Comparison of ENCODE assay signal across 12 cellular contexts in the genomic region with DNA sequence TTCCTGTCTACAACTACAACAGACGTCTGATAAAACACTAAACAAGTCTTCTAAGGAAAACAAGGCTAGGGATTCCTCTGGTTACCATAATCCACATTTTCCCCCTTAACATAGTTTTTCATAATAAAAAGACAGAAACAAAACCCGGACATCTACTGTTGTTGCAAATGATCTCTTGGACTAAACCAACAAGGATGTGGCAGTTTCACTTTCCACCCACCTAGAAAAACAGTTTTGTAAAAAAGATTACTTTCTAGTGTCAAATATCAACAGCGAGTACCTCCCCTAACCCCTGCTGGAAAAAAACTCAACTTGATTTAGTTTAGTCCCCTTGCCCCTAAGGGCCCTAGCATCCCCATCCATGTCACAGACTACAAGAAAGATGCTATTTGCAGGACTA. TPM values are rescaled to one million over a fixed set of nuclear protein-coding genes. Genes with fewer than 3 reads are reported as not detected.
DNase-seq lines count a peak whose midpoint lies in the region; FAIRE-seq and TF ChIP-seq lines count a peak whose summit lies in the region.
"Had no signal": no experiment of that assay in that cellular context is flagged by ENCODE, and none has a peak within 500 bp of the region (broad histone marks: within the 10 kb centered on the region; RNA-seq: fewer than 3 reads in every experiment).

No MANE protein-coding gene starts in this region.

- peak overlapping the region; percentile 75 for H3K4me3 Mint-ChIP-seq in activated CD4-positive, alpha-beta T cell treated with anti-CD3 and anti-CD28 coated beads, Interleukin-2, amount 10 ng/mL, durations not matched to agents 24 days and 14 days

- peak overlapping the region; percentile 92 for H3K27ac Mint-ChIP-seq in activated CD4-positive, alpha-beta T cell treated with anti-CD3 and anti-CD28 coated beads, Interleukin-2, amount 10 ng/mL, durations not matched to agents 24 days and 14 days

- WGBS in small intestine, 3 donors: 17 to 33% (median 26%) methylated on average over 3 of the region's 3 CpGs

- H3K9me3 Mint-ChIP-seq in activated CD4-positive, alpha-beta T cell treated with anti-CD3 and anti-CD28 coated beads, Interleukin-2, amount 10 ng/mL, durations not matched to agents 24 days and 14 days: no peaks in the 10 kb centered on the region

- peaks cover 82% of the 10 kb centered on the region for H3K36me3 ChIP-seq in SK-N-MC (ENCODE audit: insufficient read depth, low read length)
- peaks cover 31 to 35% of the 10 kb centered on the region in 2 experiments for H3K36me3 ChIP-seq in endothelial cell of umbilical vein (ENCODE audit: control insufficient read depth in 2 of 2, extremely low read depth in 1 of 2, insufficient read depth in 2 of 2, low read length in 2 of 2)
- peaks cover 23 to 28% of the 10 kb centered on the region in 2 donors for H3K36me3 ChIP-seq in small intestine (ENCODE audit: control insufficient read depth in 2 of 2, insufficient read depth in 2 of 2, low read length in 2 of 2)
- H3K36me3 ChIP-seq: ovary had no signal

- no peaks in the 10 kb centered on the region for H3K27me3 Mint-ChIP-seq in activated CD4-positive, alpha-beta T cell treated with anti-CD3 and anti-CD28 coated beads, Interleukin-2, amount 10 ng/mL, durations not matched to agents 24 days and 14 days

- no peaks in the 10 kb centered on the region for H3K27me3 ChIP-seq in endothelial cell of umbilical vein (ENCODE audit: control insufficient read depth in 2 of 2, insufficient read depth in 2 of 2, low read length in 2 of 2)
- H3K27me3 ChIP-seq in small intestine (ENCODE audit: control insufficient read depth in 2 of 2, insufficient read depth in 2 of 2, low read length in 2 of 2): no peaks in the 10 kb centered on the region
- H3K27me3 ChIP-seq: esophagus muscularis mucosa, ovary had no signal

- TSS peak; percentile 21 for BruUV-seq in endothelial cell of umbilical vein (replicated peaks; lab: Mats Ljungman, UMichigan)

- no peak overlapping the region for H3K4me3 ChIP-seq in SK-N-MC
- no peak overlapping the region for H3K4me3 ChIP-seq in endothelial cell of umbilical vein (replicated peaks in 1 of 3; ENCODE audit: insufficient read depth in 1 of 3, low read depth in 1 of 3, low read length in 3 of 3)
- H3K4me3 ChIP-seq in small intestine (ENCODE audit: low read depth in 1 of 2, low read length in 2 of 2): no peak overlapping the region
- H3K4me3 ChIP-seq: esophagus muscularis mucosa, ovary had no signal

- no peaks in the 10 kb centered on the region for H4K20me1 ChIP-seq in endothelial cell of umbilical vein (replicated peaks; ENCODE audit: control insufficient read depth, extremely low read depth, insufficient read depth, low read length)

- CTCF ChIA-PET in endothelial cell of umbilical vein (lab: Charles Lee) (interaction anchor here (0.7 to 1.2 kb wide), 2 partner anchors 11 to 288 kb away, joined by 3 read pairs; no protein-coding TSS in a partner anchor), GM10248 (lab: Yijun Ruan, JAX) (interaction anchor here (1.0 to 2.8 kb wide), 2 partner anchors 11 to 19 kb away, joined by 3 to 10 read pairs; no protein-coding TSS in a partner anchor)

- H3K9me3 ChIP-seq in SK-N-MC (ENCODE audit: low read depth, low read length): no peaks in the 10 kb centered on the region
- H3K9me3 ChIP-seq in endothelial cell of umbilical vein (replicated peaks; ENCODE audit: control insufficient read depth, insufficient read depth, low read length): no peaks in the 10 kb centered on the region
- H3K9me3 ChIP-seq in small intestine (ENCODE audit: control insufficient read depth, low read depth): no peaks in the 10 kb centered on the region
- H3K9me3 ChIP-seq: esophagus muscularis mucosa, ovary had no signal

- H3K27ac ChIP-seq in SK-N-MC (peak overlapping the region; percentile 70; the same call in 1 of the 2 replicates), endothelial cell of umbilical vein (ENCODE audit: insufficient read depth, low read depth, low read length) (no peak overlapping the region), small intestine (ENCODE audit: low read depth in 1 of 2, low read length in 1 of 2) (peak overlapping the region; percentile 54 to 91)
- H3K27ac ChIP-seq: ovary had no signal

- POLR2A ChIA-PET in endothelial cell of umbilical vein (lab: Charles Lee) (interaction anchor here (1.0 kb wide), 1 partner anchor 14 kb away, joined by 4 read pairs; a partner anchor contains a TSS), GM10248 (lab: Yijun Ruan, JAX) (no interaction called here)

- intact Hi-C loops in activated CD4-positive, alpha-beta T cell treated with anti-CD3 and anti-CD28 coated beads, Interleukin-2, amount 10 ng/mL, durations not matched to agents 24 days and 14 days (cut with micrococcal nuclease): no loop called here
- intact Hi-C loops in endothelial cell of umbilical vein (cut with micrococcal nuclease): no loop called here

- H3K4me1 ChIP-seq in endothelial cell of umbilical vein (ENCODE audit: control insufficient read depth, extremely low read depth, insufficient read depth, low read length) (peaks cover 12% of the 10 kb centered on the region), small intestine (ENCODE audit: control insufficient read depth in 2 of 2, insufficient read depth in 1 of 2, low read depth in 1 of 2, low read length in 1 of 2) (peaks cover 10 to 16% of the 10 kb centered on the region in 2 donors)

- H3K9me1 ChIP-seq in endothelial cell of umbilical vein (replicated peaks; ENCODE audit: control insufficient read depth, extremely low read depth, insufficient read depth, low read length): no peaks in the 10 kb centered on the region

- H3K79me2 ChIP-seq in endothelial cell of umbilical vein (ENCODE audit: control insufficient read depth, insufficient read depth, low read length): peaks cover 16% of the 10 kb centered on the region

- dilution Hi-C loops in endothelial cell of umbilical vein (cut with MboI; ENCODE audit: extremely low pct_ligation_motif_present, low sequenced_read_pairs): no loop called here

- H3K36me3 Mint-ChIP-seq in activated CD4-positive, alpha-beta T cell treated with anti-CD3 and anti-CD28 coated beads, Interleukin-2, amount 10 ng/mL, durations not matched to agents 24 days and 14 days (ENCODE audit: low read depth): peaks cover 79% of the 10 kb centered on the region

- TF ChIP-seq CTCF in endothelial cell of umbilical vein (IDR thresholded peaks at IDR 0.05; ENCODE audit: extremely low read depth in 1 of 2, insufficient read depth in 1 of 2, low read depth in 1 of 2, low read length in 2 of 2): no peak
- no peak for TF ChIP-seq CTCF in GM10248 (IDR thresholded peaks at IDR 0.05; ENCODE audit: control extremely low read depth, extremely low read depth, low read depth, missing control alignments)

- peak; percentile 74 for DNase-seq in activated CD4-positive, alpha-beta T cell treated with anti-CD3 and anti-CD28 coated beads, Interleukin-2, amount 10 ng/mL, durations not matched to agents 24 days and 14 days
- DNase-seq in activated CD4-positive, alpha-beta T cell treated with anti-CD3 and anti-CD28 coated beads for 48 hours: no peak
- DNase-seq in SK-N-MC (ENCODE audit: low read depth, low spot score): no peak
- no peak for DNase-seq in endothelial cell of umbilical vein (ENCODE audit: low read depth, low spot score)
- DNase-seq in small intestine: no peak
- DNase-seq in NCI-H1694 (lab: John Stamatoyannopoulos, UW): no peak
- DNase-seq in GM10248 (ENCODE audit: extremely low spot score): no peak
- no peak for DNase-seq in NCI-H2196 (lab: John Stamatoyannopoulos, UW; ENCODE audit: unreplicated experiment)
- DNase-seq: activated CD4-positive, alpha-beta T cell treated with anti-CD3 and anti-CD28 coated beads for 1 hour had no signal

- H3K9ac ChIP-seq in SK-N-MC (ENCODE audit: insufficient read length) (no peak overlapping the region), endothelial cell of umbilical vein (replicated peaks; ENCODE audit: extremely low read depth, insufficient read depth, low read length) (no peak overlapping the region)

- H3K4me2 ChIP-seq in endothelial cell of umbilical vein (ENCODE audit: insufficient read depth, low read length): no peak overlapping the region

- no peak overlapping the region for H2AFZ ChIP-seq in endothelial cell of umbilical vein (ENCODE audit: low read depth, low read length)

- peaks cover 62% of the 10 kb centered on the region for H3K4me1 Mint-ChIP-seq in activated CD4-positive, alpha-beta T cell treated with anti-CD3 and anti-CD28 coated beads, Interleukin-2, amount 10 ng/mL, durations not matched to agents 24 days and 14 days

- FAIRE-seq in endothelial cell of umbilical vein (lab: Jason Lieb, UNC) (peak; percentile 46), small intestine (lab: Jason Lieb, UNC) (no peak)

- no peak for TF ChIP-seq POLR2A in endothelial cell of umbilical vein (IDR thresholded peaks at IDR 0.05; ENCODE audit: low read depth, low read length)

RNA-seq across cellular contexts. Expression of a gene that starts 5.4 kb away (rescaled TPM):
- total RNA-seq in activated CD4-positive, alpha-beta T cell treated with anti-CD3 and anti-CD28 coated beads, Interleukin-2, amount 10 ng/mL, durations not matched to agents 24 days and 14 days: 0.24 TPM in 1 of 2 replicates, not detected in the other
- not detected in 2 replicates for total RNA-seq in endothelial cell of umbilical vein
- polyA plus RNA-seq in endothelial cell of umbilical vein (not detected in 2 replicates), small intestine (1 to 10 TPM in 1 of 3 donors, not detected in 2; 9.0 TPM)
- polyA plus RNA-seq in endothelial cell of umbilical vein (2011; cell fraction: cytosol; rRNA removed): not detected in 2 replicates
- polyA plus RNA-seq in endothelial cell of umbilical vein (2011; cell fraction: nucleus; rRNA removed): not detected in 2 replicates
- polyA plus RNA-seq in endothelial cell of umbilical vein (2012): 0.49 TPM in 1 of 2 replicates, not detected in the other
- polyA minus RNA-seq in endothelial cell of umbilical vein: 0.46 TPM in 1 of 2 replicates, not detected in the other
- polyA minus RNA-seq in endothelial cell of umbilical vein (2011; cell fraction: cytosol; rRNA and poly(A)+ RNA removed): not detected
- not detected in 2 replicates for polyA minus RNA-seq in endothelial cell of umbilical vein (2011; cell fraction: nucleus; rRNA and poly(A)+ RNA removed)
- total RNA-seq: A172 had no signal

RNA-seq across cellular contexts. Expression of a gene that starts 5.6 kb away (rescaled TPM):
- total RNA-seq in activated CD4-positive, alpha-beta T cell treated with anti-CD3 and anti-CD28 coated beads, Interleukin-2, amount 10 ng/mL, durations not matched to agents 24 days and 14 days: 29.6 and 32.4 TPM in 2 replicates
- 31.1 and 31.3 TPM in 2 replicates for total RNA-seq in endothelial cell of umbilical vein
- 94.8 and 126 TPM in 2 replicates for polyA plus RNA-seq in endothelial cell of umbilical vein
- 54.8 and 58.8 TPM in 2 replicates for polyA plus RNA-seq in endothelial cell of umbilical vein (2011; cell fraction: cytosol; rRNA removed)
- 55.1 and 75.0 TPM in 2 replicates for polyA plus RNA-seq in endothelial cell of umbilical vein (2011; cell fraction: nucleus; rRNA removed)
- polyA plus RNA-seq in endothelial cell of umbilical vein (2012): 30.9 and 39.8 TPM in 2 replicates
- 67.7 and 79.6 TPM in 2 replicates for polyA minus RNA-seq in endothelial cell of umbilical vein
- polyA minus RNA-seq in endothelial cell of umbilical vein (2011; cell fraction: cytosol; rRNA and poly(A)+ RNA removed): 29.3 TPM
- 24.9 and 26.5 TPM in 2 replicates for polyA minus RNA-seq in endothelial cell of umbilical vein (2011; cell fraction: nucleus; rRNA and poly(A)+ RNA removed)
- 10 to 100 TPM; 43.2 to 69.7 (median 57.6) TPM for polyA plus RNA-seq in small intestine

RNA-seq across cellular contexts. Expression of a gene that starts 14.4 kb away (rescaled TPM):
- total RNA-seq in activated CD4-positive, alpha-beta T cell treated with anti-CD3 and anti-CD28 coated beads, Interleukin-2, amount 10 ng/mL, durations not matched to agents 24 days and 14 days: 60.5 and 60.6 TPM in 2 replicates
- total RNA-seq in endothelial cell of umbilical vein: 53.4 and 56.2 TPM in 2 replicates
- 14.1 and 18.3 TPM in 2 replicates for polyA plus RNA-seq in endothelial cell of umbilical vein
- 24.6 and 26.0 TPM in 2 replicates for polyA plus RNA-seq in endothelial cell of umbilical vein (2011; cell fraction: cytosol; rRNA removed)
- 20.9 and 29.8 TPM in 2 replicates for polyA plus RNA-seq in endothelial cell of umbilical vein (2011; cell fraction: nucleus; rRNA removed)
- polyA plus RNA-seq in endothelial cell of umbilical vein (2012): 51.5 and 55.8 TPM in 2 replicates
- 21.9 and 22.6 TPM in 2 replicates for polyA minus RNA-seq in endothelial cell of umbilical vein
- 13.9 TPM for polyA minus RNA-seq in endothelial cell of umbilical vein (2011; cell fraction: cytosol; rRNA and poly(A)+ RNA removed)
- 21.5 and 29.4 TPM in 2 replicates for polyA minus RNA-seq in endothelial cell of umbilical vein (2011; cell fraction: nucleus; rRNA and poly(A)+ RNA removed)
- 10 to 100 TPM; 38.6 to 46.5 (median 41.8) TPM for polyA plus RNA-seq in small intestine

RNA-seq across cellular contexts. Expression of a gene that starts 15.4 kb away (rescaled TPM):
- 32.7 and 33.3 TPM in 2 replicates for total RNA-seq in activated CD4-positive, alpha-beta T cell treated with anti-CD3 and anti-CD28 coated beads, Interleukin-2, amount 10 ng/mL, durations not matched to agents 24 days and 14 days
- total RNA-seq in endothelial cell of umbilical vein: 31.6 and 43.5 TPM in 2 replicates
- 20.6 and 27.4 TPM in 2 replicates for polyA plus RNA-seq in endothelial cell of umbilical vein
- polyA plus RNA-seq in endothelial cell of umbilical vein (2011; cell fraction: cytosol; rRNA removed): 24.3 and 28.5 TPM in 2 replicates
- 22.3 and 25.8 TPM in 2 replicates for polyA plus RNA-seq in endothelial cell of umbilical vein (2011; cell fraction: nucleus; rRNA removed)
- polyA plus RNA-seq in endothelial cell of umbilical vein (2012): 42.0 and 49.3 TPM in 2 replicates
- polyA minus RNA-seq in endothelial cell of umbilical vein: 16.1 and 18.8 TPM in 2 replicates
- polyA minus RNA-seq in endothelial cell of umbilical vein (2011; cell fraction: cytosol; rRNA and poly(A)+ RNA removed): 24.3 TPM
- 15.8 and 17.1 TPM in 2 replicates for polyA minus RNA-seq in endothelial cell of umbilical vein (2011; cell fraction: nucleus; rRNA and poly(A)+ RNA removed)
- polyA plus RNA-seq in small intestine: 10 to 100 TPM; 13.5 to 34.2 (median 28.6) TPM

RNA-seq across cellular contexts. Expression of a gene that starts 23.5 kb away (rescaled TPM):
- total RNA-seq in activated CD4-positive, alpha-beta T cell treated with anti-CD3 and anti-CD28 coated beads, Interleukin-2, amount 10 ng/mL, durations not matched to agents 24 days and 14 days: 0.16 and 0.17 TPM in 2 replicates
- total RNA-seq in endothelial cell of umbilical vein: 0.20 and 0.37 TPM in 2 replicates
- polyA plus RNA-seq in endothelial cell of umbilical vein (0.03 TPM in 1 of 2 replicates, not detected in the other), small intestine (1 to 10 TPM in 1 of 3 donors, under 1 TPM in 1, not detected in 1; 0.27 to 5.5 TPM)
- 0.03 and 0.04 TPM in 2 replicates for polyA plus RNA-seq in endothelial cell of umbilical vein (2011; cell fraction: cytosol; rRNA removed)
- 0.08 and 0.11 TPM in 2 replicates for polyA plus RNA-seq in endothelial cell of umbilical vein (2011; cell fraction: nucleus; rRNA removed)
- not detected in 2 replicates for polyA plus RNA-seq in endothelial cell of umbilical vein (2012)
- 0.36 TPM in 1 of 2 replicates, not detected in the other for polyA minus RNA-seq in endothelial cell of umbilical vein
- polyA minus RNA-seq in endothelial cell of umbilical vein (2011; cell fraction: cytosol; rRNA and poly(A)+ RNA removed): 0.41 TPM
- polyA minus RNA-seq in endothelial cell of umbilical vein (2011; cell fraction: nucleus; rRNA and poly(A)+ RNA removed): 0.43 and 0.53 TPM in 2 replicates
